19 cellular contexts compared by ENCODE assay signal in genomic region chr1:76218888-76219588, GRCh38.
DNase-seq lines count a peak whose midpoint lies in the region; ATAC-seq, FAIRE-seq and TF ChIP-seq lines count a peak whose summit lies in the region.
"Had no signal": no experiment of that assay in that cellular context is flagged by ENCODE, and none has a peak within 500 bp of the region (broad histone marks: within the 10 kb centered on the region; RNA-seq: fewer than 3 reads in every experiment).

No MANE protein-coding gene starts in this region.

- H2AFZ ChIP-seq in GM12878 (ENCODE audit: control insufficient read depth, low read depth, low read length) = no peak overlapping the region

- no TSS peak for BruUV-seq in GM12878 (replicated peaks; lab: Mats Ljungman, UMichigan)

- H3K27me3 ChIP-seq in GM12878 (replicated peaks in 1 of 2; ENCODE audit: control insufficient read depth in 2 of 2, insufficient read depth in 2 of 2, low read length in 1 of 2) (no peaks in the 10 kb centered on the region), H7 (ENCODE audit: control insufficient read depth, insufficient read depth, low read length) (no peaks in the 10 kb centered on the region)
- H3K27me3 ChIP-seq: body of pancreas, esophagus squamous epithelium, stomach had no signal

- H3K36me3 ChIP-seq in GM12878 (ENCODE audit: control insufficient read depth in 2 of 2, insufficient read depth in 2 of 2, low read length in 1 of 2) (no peaks in the 10 kb centered on the region), H7 (replicated peaks; ENCODE audit: control insufficient read depth, insufficient read depth, low read length) (no peaks in the 10 kb centered on the region)
- H3K36me3 ChIP-seq: esophagus squamous epithelium, stomach had no signal

- POLR2A ChIA-PET in GM12878 (lab: Charles Lee) = no interaction called here

- no peak for TF ChIP-seq RAD21 in GM12878 (IDR thresholded peaks at IDR 0.05; ENCODE audit: insufficient read depth, low read depth, low read length)

- WGBS in GM12878 (ENCODE audit: insufficient coverage, insufficient replicate concordance, low lambda C conversion rate, missing lambda C conversion rate) = 0% methylated on average over 2 of the region's 2 CpGs

- TF ChIP-seq EP300 in GM12878 (IDR thresholded peaks at IDR 0.05; ENCODE audit: borderline replicate concordance in 1 of 2, control insufficient read depth in 1 of 2, low read depth in 2 of 2, low read length in 2 of 2) = no peak

- intact Hi-C loops in GM12878 (cut with micrococcal nuclease; ENCODE audit: unreplicated experiment) = no loop called here

- FAIRE-seq in GM12878 (lab: Jason Lieb, UNC) = no peak

- RAD21 ChIA-PET in GM12878 (lab: Charles Lee; ENCODE audit: unreplicated experiment) = no interaction called here

- CTCF ChIA-PET in GM12878 (lab: Yijun Ruan, JAX) = interaction anchor here (0.7 kb wide), 1 partner anchor 65 kb away, joined by 3 read pairs; no protein-coding TSS in a partner anchor

- H3K4me1 ChIP-seq in GM12878 (ENCODE audit: control insufficient read depth, insufficient read depth, low read length) = no peaks in the 10 kb centered on the region
- H3K4me1 ChIP-seq: body of pancreas, esophagus squamous epithelium, stomach had no signal

- H3K4me3 ChIP-seq in GM12878 (no peak overlapping the region), H7 (ENCODE audit: insufficient read depth, low read depth, low read length) (no peak overlapping the region)
- H3K4me3 ChIP-seq: body of pancreas, esophagus squamous epithelium, skin epidermis, stomach had no signal

- no peaks in the 10 kb centered on the region for H4K20me1 ChIP-seq in GM12878 (ENCODE audit: control insufficient read depth, insufficient read depth)

- DNase-seq in GM12878 (ENCODE audit: low read depth, low spot score) (no peak), H7 (no peak), cerebellar nuclear complex (lab: John Stamatoyannopoulos, UW) (no peak), C1 segment of cervical spinal cord (lab: John Stamatoyannopoulos, UW) (no peak)
- DNase-seq: body of pancreas; effector memory CD8-positive, alpha-beta T cell; EL; esophagus squamous epithelium; IMR-90; kidney glomerular epithelial cell; mammary epithelial cell; NCI-H146; stomach; trophoblast cell had no signal

- ATAC-seq in GM18520 (IDR thresholded peaks at IDR 0.05; ENCODE audit: unreplicated experiment) (peak; percentile 21), GM19452 (IDR thresholded peaks at IDR 0.05; ENCODE audit: unreplicated experiment) (peak; percentile 36), HG03432 (IDR thresholded peaks at IDR 0.05; ENCODE audit: unreplicated experiment) (peak; percentile 39), GM12878 (peak; percentile 48)
- ATAC-seq: body of pancreas; effector memory CD8-positive, alpha-beta T cell had no signal

- no peak for TF ChIP-seq CTCF in GM12878 (IDR thresholded peaks at IDR 0.05 in 2 of 3, conservative IDR thresholded peaks at IDR 0.05 in 1 of 3; ENCODE audit: control insufficient read depth in 2 of 3, extremely low read depth in 1 of 3, insufficient read depth in 1 of 3, low read depth in 3 of 3, low read length in 3 of 3)

- H3K79me2 ChIP-seq in GM12878 (ENCODE audit: control insufficient read depth, insufficient read depth, low read length) = no peaks in the 10 kb centered on the region

- no peak overlapping the region for H3K9ac ChIP-seq in GM12878 (ENCODE audit: control insufficient read depth, insufficient read depth, low read length)

- in situ Hi-C loops in GM12878 (cut with MboI) = no loop called here

- no peaks in the 10 kb centered on the region for H3K9me3 ChIP-seq in GM12878 (replicated peaks; ENCODE audit: control insufficient read depth, insufficient read depth, low read length)
- H3K9me3 ChIP-seq: body of pancreas, esophagus squamous epithelium, stomach had no signal

- H3K27ac ChIP-seq in GM12878 (ENCODE audit: control insufficient read depth, insufficient read depth) = no peak overlapping the region
- H3K27ac ChIP-seq: body of pancreas, esophagus squamous epithelium, HL-60, skin epidermis, stomach had no signal

- no peak overlapping the region for H3K4me2 ChIP-seq in GM12878 (ENCODE audit: control insufficient read depth, insufficient read depth)

- TF ChIP-seq POLR2A in GM12878 (IDR thresholded peaks at IDR 0.05; ENCODE audit: low read depth, low read length) = no peak

- SMC1A ChIA-PET in GM12878 (lab: Charles Lee; ENCODE audit: uncharacterized antibody, unreplicated experiment) = interaction anchor here (1.2 to 1.6 kb wide), 4 partner anchors 9 to 57 kb away, joined by 3 to 10 read pairs (median 3); no protein-coding TSS in a partner anchor

TF ChIP-seq in GM12878, 131 proteins besides CTCF, POLR2A, EP300 and RAD21:
- no peak for TF ChIP-seq E4F1 (IDR thresholded peaks at IDR 0.05; ENCODE audit: borderline replicate concordance, partially characterized antibody)
- no peak for TF ChIP-seq IRF4 (IDR thresholded peaks at IDR 0.05; ENCODE audit: low read depth, low read length)
- TF ChIP-seq MYC (IDR thresholded peaks at IDR 0.05; ENCODE audit: insufficient read depth, insufficient read length, insufficient replicate concordance, low read length, severe bottlenecking) = no peak
- TF ChIP-seq WRNIP1 (IDR thresholded peaks at IDR 0.05; ENCODE audit: borderline replicate concordance, low read depth, low read length) = no peak
- no peak for TF ChIP-seq HSF1 (IDR thresholded peaks at IDR 0.05; ENCODE audit: low read depth, low read length)
- no peak for TF ChIP-seq CHD1 (IDR thresholded peaks at IDR 0.05; ENCODE audit: low read depth, low read length)
- no peak for TF ChIP-seq SIN3A (IDR thresholded peaks at IDR 0.05; ENCODE audit: low read depth, low read length)
- TF ChIP-seq RB1 (IDR thresholded peaks at IDR 0.05; ENCODE audit: borderline replicate concordance) = no peak
